Comparison of ENCODE assay signal across 8 cellular contexts in the genomic region with DNA sequence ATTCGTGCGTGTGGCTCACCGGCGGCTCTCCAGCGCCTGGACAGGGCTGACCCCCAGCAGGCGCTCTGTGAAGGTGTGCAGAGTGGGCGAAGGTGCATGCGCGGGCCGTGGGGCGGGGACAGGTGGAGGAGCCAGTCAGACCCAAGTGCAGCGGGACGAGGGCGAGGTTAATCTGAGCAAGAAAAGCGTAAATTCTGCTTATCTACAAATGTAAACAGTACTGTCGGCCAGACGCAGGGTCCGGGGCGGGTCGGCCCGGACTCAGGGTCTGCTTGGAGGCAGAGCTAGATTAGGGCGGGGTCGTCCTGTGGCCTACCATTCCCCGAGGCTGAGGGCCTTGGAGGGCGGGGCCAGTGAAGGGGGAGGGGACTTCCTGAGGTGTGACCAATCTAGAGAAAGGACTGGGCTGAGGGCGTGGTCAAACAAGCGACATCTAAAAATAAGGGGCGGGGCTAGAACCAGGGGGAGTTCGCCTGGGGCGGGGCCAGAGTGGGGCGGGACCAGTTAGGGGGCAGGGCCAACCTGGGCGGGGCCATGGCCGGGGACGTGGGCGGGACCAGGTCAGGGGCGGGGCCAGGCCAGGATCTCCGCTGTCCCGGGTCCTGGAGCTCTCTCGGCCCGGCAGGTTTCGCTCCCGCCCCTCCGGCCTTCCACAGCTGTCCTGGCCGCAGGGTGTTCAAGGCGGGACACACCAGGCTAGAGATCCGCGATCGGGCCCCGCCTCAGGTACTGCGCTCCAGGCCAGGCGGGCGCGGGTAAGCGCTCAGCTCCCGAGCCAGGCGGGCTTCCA. TPM values are rescaled to one million over a fixed set of nuclear protein-coding genes. Genes with fewer than 3 reads are reported as not detected.
DNase-seq lines count a peak whose midpoint lies in the region; ATAC-seq and TF ChIP-seq lines count a peak whose summit lies in the region.

SEC14L5 (plus strand) TSS at position 611 of the 790 bp plus-strand sequence. CDS start 994 bp downstream, outside the sequence.

- DNase-seq in EH (ENCODE audit: low read depth) (peak; percentile 98), HFF-Myc (ENCODE audit: extremely low read depth, low read depth) (peak; percentile 90), NCI-H128 (lab: John Stamatoyannopoulos, UW; ENCODE audit: unreplicated experiment) (peak; percentile 81), SW480 (ENCODE audit: low spot score) (peak; percentile 97), adipocyte (ENCODE audit: low read depth) (peak; percentile 100), cardiac muscle cell (ENCODE audit: low read depth in 1 of 2, low spot score in 1 of 2) (peak; percentile 98 to 100), ovary (peak; percentile 98 to 99 (median 99)), thoracic aorta (ENCODE audit: low spot score) (peak; percentile 93)

- H3K4me3 ChIP-seq in HFF-Myc (replicated peaks; ENCODE audit: low read depth, low read length) (peak within 1 kb of the TSS; percentile 48), adipocyte (ENCODE audit: low read length) (peak within 1 kb of the TSS; percentile 81), cardiac muscle cell (peak within 1 kb of the TSS; percentile 33), ovary (peak within 1 kb of the TSS; percentile 40), thoracic aorta (peak within 1 kb of the TSS; percentile 71)

- H3K4me1 ChIP-seq in adipocyte (ENCODE audit: control insufficient read depth, insufficient read depth, low read length) (peaks cover 19% of the 10 kb centered on the region), cardiac muscle cell (ENCODE audit: low read depth) (no peaks in the 10 kb centered on the region), ovary (ENCODE audit: insufficient read depth) (peaks cover 4% of the 10 kb centered on the region), thoracic aorta (ENCODE audit: control insufficient read depth in 1 of 2, low read depth in 2 of 2) (peaks cover 8 to 25% of the 10 kb centered on the region in 2 donors)

- H3K36me3 ChIP-seq in adipocyte (ENCODE audit: control insufficient read depth, insufficient read depth, low read length, severe bottlenecking), result no peaks in the 10 kb centered on the region
- H3K36me3 ChIP-seq in cardiac muscle cell, result no peaks in the 10 kb centered on the region
- no peaks in the 10 kb centered on the region for H3K36me3 ChIP-seq in ovary
- no peaks in the 10 kb centered on the region for H3K36me3 ChIP-seq in thoracic aorta

- TF ChIP-seq EP300 in ovary (IDR thresholded peaks at IDR 0.05), result no peak

- peak; percentile 88 for ATAC-seq in thoracic aorta (ENCODE audit: insufficient number of reproducible peaks, low FRiP score, low read depth)

- no peaks in the 10 kb centered on the region for H3K9me3 ChIP-seq in adipocyte (ENCODE audit: control insufficient read depth, low read length)
- no peaks in the 10 kb centered on the region for H3K9me3 ChIP-seq in cardiac muscle cell (ENCODE audit: low read depth)
- no peaks in the 10 kb centered on the region for H3K9me3 ChIP-seq in ovary
- no peaks in the 10 kb centered on the region for H3K9me3 ChIP-seq in thoracic aorta

- TF ChIP-seq CTCF in HFF-Myc (IDR thresholded peaks at IDR 0.05; ENCODE audit: low read depth, low read length, missing control alignments), result no peak
- no peak for TF ChIP-seq CTCF in cardiac muscle cell (IDR thresholded peaks at IDR 0.05; ENCODE audit: low read depth, low read length)
- TF ChIP-seq CTCF in ovary (IDR thresholded peaks at IDR 0.05), result no peak
- no peak for TF ChIP-seq CTCF in thoracic aorta (IDR thresholded peaks at IDR 0.05)

- H3K27ac ChIP-seq in cardiac muscle cell, result no peak within 1 kb of the TSS
- peak within 1 kb of the TSS in 1 of 2 donors; percentile 24 for H3K27ac ChIP-seq in ovary
- peak within 1 kb of the TSS; percentile 46 to 51 for H3K27ac ChIP-seq in thoracic aorta

- H3K27me3 ChIP-seq in adipocyte (replicated peaks; ENCODE audit: control insufficient read depth, insufficient read depth, low read length) (peaks cover 20% of the 10 kb centered on the region), cardiac muscle cell (peaks cover 23% of the 10 kb centered on the region), ovary (no peaks in the 10 kb centered on the region), thoracic aorta (replicated peaks; ENCODE audit: insufficient read depth) (no peaks in the 10 kb centered on the region)

- 1% methylated on average over 40 to 56 of the region's 56 CpGs for WGBS in ovary, 3 donors

- TF ChIP-seq POLR2A in ovary (IDR thresholded peaks at IDR 0.05), result no peak

- intact Hi-C loops in ovary (cut with DNase I), result loop anchor here in 2 of 4 donors (10.0 kb wide), 2 partner anchors 343 to 1793 kb away; partner anchors contain the start of gene UBALD1 (in 1 of the 2)

- H3K9ac ChIP-seq in adipocyte (ENCODE audit: low read length), result peak within 1 kb of the TSS; percentile 64

RNA-seq across cellular contexts. Expression of gene SEC14L5, which starts in this region (rescaled TPM):
- total RNA-seq in cardiac muscle cell, result 0.21 and 0.35 TPM in 2 replicates
- polyA plus RNA-seq in cardiac muscle cell, result not detected in 2 replicates
- total RNA-seq in ovary, result under 1 TPM; 0.11 to 0.87 (median 0.38) TPM
- 1 to 10 TPM in 1 of 2 donors, under 1 TPM in 1; 0.38 to 1.5 TPM for polyA plus RNA-seq in ovary
- 1 to 10 TPM in 1 of 2 donors, under 1 TPM in 1; 0.92 to 4.6 TPM for total RNA-seq in thoracic aorta

Comparison
In these comparisons a context has a peak if more than half of its experiments do, and no peak if none do; other contexts are left out.
1. Peak in DNase-seq and H3K4me3 ChIP-seq in cardiac muscle cell; RNA of the gene not detected or under 1 TPM.